ENCODE assay signal across 18 cellular contexts in genomic region chr16:4408323-4408690, GRCh38. TPM values are rescaled to one million over a fixed set of nuclear protein-coding genes. Genes with fewer than 3 reads are reported as not detected.
"Had no signal": no experiment of that assay in that cellular context is flagged by ENCODE, and none has a peak within 500 bp of the region (broad histone marks: within the 10 kb centered on the region; RNA-seq: fewer than 3 reads in every experiment).

No MANE protein-coding gene starts in this region.

- H3K9me3 ChIP-seq: adrenal gland, breast epithelium, colonic mucosa, left lung, pancreas, psoas muscle, right atrium auricular region, thyroid gland had no signal

- H3K4me3 Mint-ChIP-seq: endodermal cell, nephron, T-cell had no signal

- H3K27me3 ChIP-seq: adrenal gland, breast epithelium, colonic mucosa, left lung, pancreas, right atrium auricular region, thyroid gland had no signal

- H3K9me3 Mint-ChIP-seq: activated naive CD4-positive, alpha-beta T cell treated with anti-CD3 and anti-CD28 coated beads, Interleukin-2, amount 50 U/mL, for 72 hours; endodermal cell; nephron; T-cell had no signal

- DNase-seq: activated T-cell treated with anti-CD3 and anti-CD28 coated beads, Interleukin-2, amount 50 U/mL, for 1 hour; colonic mucosa; endodermal cell; left lung; mammary epithelial cell; midbrain; pancreas; stimulated activated CD4-positive, alpha-beta T cell treated with anti-CD3 and anti-CD28 coated beads, Interleukin-4, amount 100 ng/mL, for 24 hours; stimulated activated naive CD8-positive, alpha-beta T cell treated with anti-CD3 and anti-CD28 coated beads, Interleukin-15, Interleukin-2, amounts not matched to agents 100 U/mL and 50 U/mL, for 24 hours; T-cell; thyroid gland had no signal

- H3K36me3 Mint-ChIP-seq: activated naive CD4-positive, alpha-beta T cell treated with anti-CD3 and anti-CD28 coated beads, Interleukin-2, amount 50 U/mL, for 72 hours had no signal

- H3K4me3 ChIP-seq: adrenal gland, breast epithelium, colonic mucosa, left lung, pancreas, psoas muscle, right atrium auricular region, thyroid gland had no signal

- ATAC-seq: activated naive CD4-positive, alpha-beta T cell treated with anti-CD3 and anti-CD28 coated beads, Interleukin-2, amount 50 U/mL, for 72 hours; left lung; stimulated activated naive CD8-positive, alpha-beta T cell treated with anti-CD3 and anti-CD28 coated beads, Interleukin-15, Interleukin-2, amounts not matched to agents 100 U/mL and 50 U/mL, for 24 hours; T-cell had no signal

- H3K27ac ChIP-seq: adrenal gland, colonic mucosa, epithelial cell of prostate, left lung, pancreas, right atrium auricular region, thyroid gland had no signal

- H3K4me1 ChIP-seq: colonic mucosa, pancreas, thyroid gland had no signal

- H3K36me3 ChIP-seq: breast epithelium, colonic mucosa had no signal

- H3K27ac Mint-ChIP-seq: endodermal cell, nephron, T-cell had no signal

- H3K27me3 Mint-ChIP-seq: T-cell had no signal

RNA-seq across cellular contexts. Expression of gene VASN, which starts 36.7 kb away (rescaled TPM):
- total RNA-seq: activated naive CD4-positive, alpha-beta T cell treated with anti-CD3 and anti-CD28 coated beads, Interleukin-2, amount 50 U/mL, for 72 hours had no signal
